Comparison of ENCODE assay signal across 27 cellular contexts in the genomic region with DNA sequence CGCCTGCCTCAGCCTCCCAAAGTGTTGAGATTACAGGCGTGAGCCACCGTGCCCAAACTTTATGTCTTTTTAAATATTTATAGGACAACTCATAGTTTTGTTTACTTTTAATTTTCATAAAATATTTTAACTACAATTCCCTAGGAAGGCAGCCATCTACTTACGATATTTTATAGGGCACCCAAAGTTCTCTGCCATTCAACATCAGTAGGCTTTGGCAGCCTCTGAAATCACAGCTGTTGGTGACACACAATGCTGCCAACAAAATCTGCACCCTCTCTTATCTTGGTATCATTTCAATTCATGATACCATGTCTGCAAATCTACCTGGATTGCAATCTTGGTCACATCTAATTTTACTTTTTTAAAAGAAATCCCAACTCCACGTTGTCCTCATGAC.
"Had no signal": no experiment of that assay in that cellular context is flagged by ENCODE, and none has a peak within 500 bp of the region (broad histone marks: within the 10 kb centered on the region; RNA-seq: fewer than 3 reads in every experiment).

No MANE protein-coding gene starts in this region.

- H3K27ac ChIP-seq: neutrophil, pancreas, psoas muscle, right lobe of liver, sigmoid colon, stomach, thoracic aorta, thyroid gland, tibial nerve, upper lobe of left lung, vagina had no signal

- H3K36me3 Mint-ChIP-seq: natural killer cell treated with Interleukin-12 subunit alpha and Interleukin-12 subunit beta and Interleukin-15 and Interleukin-18, amount 100 ng/mL, for 72 hours; stimulated activated effector memory CD8-positive, alpha-beta T cell treated with anti-CD3 and anti-CD28 coated beads, Interleukin-12 subunit alpha, Interleukin-12 subunit beta, amount 100 ng/mL, for 72 hours; stimulated activated naive B cell treated with anti-CD40 and anti-IgM and Interleukin-4, amounts not matched to agents 10 μg/mL and 1 μg/mL and 100 μg/mL, for 72 hours had no signal

- H3K4me3 ChIP-seq: pancreas, psoas muscle, right lobe of liver, sigmoid colon, stomach, thoracic aorta, thyroid gland, tibial nerve, upper lobe of left lung, vagina had no signal

- H3K4me3 Mint-ChIP-seq: natural killer cell treated with Interleukin-12 subunit alpha and Interleukin-12 subunit beta and Interleukin-15 and Interleukin-18, amount 100 ng/mL, for 72 hours; nephron progenitor cell; neural crest cell; stimulated activated effector memory CD8-positive, alpha-beta T cell treated with anti-CD3 and anti-CD28 coated beads, Interleukin-12 subunit alpha, Interleukin-12 subunit beta, amount 100 ng/mL, for 72 hours; stimulated activated naive B cell treated with anti-CD40 and anti-IgM and Interleukin-4, amounts not matched to agents 10 μg/mL and 1 μg/mL and 100 μg/mL, for 72 hours; stimulated activated naive CD8-positive, alpha-beta T cell treated with anti-CD3 and anti-CD28 coated beads, Interleukin-15, Interleukin-2, amounts not matched to agents 100 ng/mL and 50 ng/mL, for 24 hours had no signal

- H3K4me1 ChIP-seq: psoas muscle, right lobe of liver, sigmoid colon, stomach, thyroid gland, tibial nerve, upper lobe of left lung, vagina had no signal

- FAIRE-seq: pancreas, small intestine, urothelium cell line had no signal

- H3K4me1 Mint-ChIP-seq: stimulated activated effector memory CD8-positive, alpha-beta T cell treated with anti-CD3 and anti-CD28 coated beads, Interleukin-12 subunit alpha, Interleukin-12 subunit beta, amount 100 ng/mL, for 72 hours had no signal

- H3K9me3 ChIP-seq: neutrophil, pancreas, psoas muscle, right lobe of liver, sigmoid colon, stomach, thoracic aorta, thyroid gland, tibial nerve, upper lobe of left lung, vagina had no signal

- H3K9me3 Mint-ChIP-seq: natural killer cell treated with Interleukin-12 subunit alpha and Interleukin-12 subunit beta and Interleukin-15 and Interleukin-18, amount 100 ng/mL, for 72 hours; nephron progenitor cell; stimulated activated effector memory CD8-positive, alpha-beta T cell treated with anti-CD3 and anti-CD28 coated beads, Interleukin-12 subunit alpha, Interleukin-12 subunit beta, amount 100 ng/mL, for 72 hours; stimulated activated naive B cell treated with anti-CD40 and anti-IgM and Interleukin-4, amounts not matched to agents 10 μg/mL and 1 μg/mL and 100 μg/mL, for 72 hours; stimulated activated naive CD8-positive, alpha-beta T cell treated with anti-CD3 and anti-CD28 coated beads, Interleukin-15, Interleukin-2, amounts not matched to agents 100 ng/mL and 50 ng/mL, for 24 hours had no signal

- H3K27me3 Mint-ChIP-seq: stimulated activated naive B cell treated with anti-CD40 and anti-IgM and Interleukin-4, amounts not matched to agents 10 μg/mL and 1 μg/mL and 100 μg/mL, for 72 hours; stimulated activated naive CD8-positive, alpha-beta T cell treated with anti-CD3 and anti-CD28 coated beads, Interleukin-15, Interleukin-2, amounts not matched to agents 100 ng/mL and 50 ng/mL, for 24 hours had no signal

- ATAC-seq: natural killer cell treated with Interleukin-12 subunit alpha and Interleukin-12 subunit beta and Interleukin-15 and Interleukin-18, amount 100 ng/mL, for 72 hours; pancreas; psoas muscle; right cardiac atrium; right lobe of liver; stimulated activated effector memory CD8-positive, alpha-beta T cell treated with anti-CD3 and anti-CD28 coated beads, Interleukin-12 subunit alpha, Interleukin-12 subunit beta, amount 100 ng/mL, for 72 hours; stimulated activated naive B cell treated with anti-CD40 and anti-IgM and Interleukin-4, amounts not matched to agents 10 μg/mL and 1 μg/mL and 100 μg/mL, for 72 hours had no signal

- H3K27me3 ChIP-seq: neutrophil, pancreas, right lobe of liver, sigmoid colon, stomach, thyroid gland, tibial nerve, upper lobe of left lung, vagina had no signal

- H3K27ac Mint-ChIP-seq: natural killer cell treated with Interleukin-12 subunit alpha and Interleukin-12 subunit beta and Interleukin-15 and Interleukin-18, amount 100 ng/mL, for 72 hours; nephron progenitor cell; stimulated activated effector memory CD8-positive, alpha-beta T cell treated with anti-CD3 and anti-CD28 coated beads, Interleukin-12 subunit alpha, Interleukin-12 subunit beta, amount 100 ng/mL, for 72 hours; stimulated activated naive B cell treated with anti-CD40 and anti-IgM and Interleukin-4, amounts not matched to agents 10 μg/mL and 1 μg/mL and 100 μg/mL, for 72 hours; stimulated activated naive CD8-positive, alpha-beta T cell treated with anti-CD3 and anti-CD28 coated beads, Interleukin-15, Interleukin-2, amounts not matched to agents 100 ng/mL and 50 ng/mL, for 24 hours had no signal

- DNase-seq: nephron progenitor cell; nucleus accumbens; pancreas; psoas muscle; right cardiac atrium; right lobe of liver; sigmoid colon; small intestine; stimulated activated CD4-positive, alpha-beta T cell treated with anti-CD3 and anti-CD28 coated beads, Interleukin-15, amount 100 ng/mL, for 24 hours; stimulated activated CD4-positive, alpha-beta T cell treated with anti-CD3 and anti-CD28 coated beads, Interleukin-2, amount 100 ng/mL, for 24 hours; stimulated activated CD4-positive, alpha-beta T cell treated with anti-CD3 and anti-CD28 coated beads, Interleukin-2, amount 100 ng/mL, for 48 hours; stimulated activated CD4-positive, alpha-beta T cell treated with anti-CD3 and anti-CD28 coated beads, Interleukin-4, amount 100 ng/mL, for 24 hours; stimulated activated naive B cell treated with anti-CD40 and anti-IgM and Interleukin-4, amounts not matched to agents 10 μg/mL and 1 μg/mL and 100 μg/mL, for 72 hours; stimulated activated naive CD4-positive, alpha-beta T cell treated with Interleukin-2 at 50 U/mL for 16 hours; stomach; thyroid gland; trophoblast cell; upper lobe of left lung had no signal

- H3K36me3 ChIP-seq: neutrophil, pancreas, right lobe of liver, sigmoid colon, stomach, thoracic aorta, thyroid gland, tibial nerve, upper lobe of left lung, vagina had no signal
